Comparison of ENCODE assay signal across 13 cellular contexts in genomic region chr9:113946496-113947115, GRCh38.
A peak's percentile ranks its signal among the peaks of the same experiment; 100 is the strongest.
DNase-seq lines count a peak whose midpoint lies in the region; ATAC-seq and TF ChIP-seq lines count a peak whose summit lies in the region.
"Had no signal": no experiment of that assay in that cellular context is flagged by ENCODE, and none has a peak within 500 bp of the region (broad histone marks: within the 10 kb centered on the region; RNA-seq: fewer than 3 reads in every experiment).

No MANE protein-coding gene starts in this region.

- no peaks in the 10 kb centered on the region for H3K9me3 ChIP-seq in lung (ENCODE audit: control insufficient read depth in 2 of 2, insufficient read depth in 1 of 2, low read length in 1 of 2)
- H3K9me3 ChIP-seq: BLaER1, HAP-1 had no signal

- TF ChIP-seq CTCF in lung (IDR thresholded peaks at IDR 0.05; ENCODE audit: control extremely low read depth, extremely low read depth) (no peak), progenitor cell of endocrine pancreas (IDR thresholded peaks at IDR 0.05; ENCODE audit: unreplicated experiment) (no peak)

- H3K36me3 ChIP-seq in lung (ENCODE audit: control insufficient read depth in 2 of 2, insufficient read depth in 2 of 2, low read length in 2 of 2) = no peaks in the 10 kb centered on the region
- H3K36me3 ChIP-seq: HAP-1 had no signal

- no peak for ATAC-seq in lung (ENCODE audit: insufficient read depth, low FRiP score)
- ATAC-seq in GM19328 (IDR thresholded peaks at IDR 0.05; ENCODE audit: unreplicated experiment) = no peak
- ATAC-seq in left colon = no peak

- peak overlapping the region; percentile 84 for H3K27ac Mint-ChIP-seq in progenitor cell of endocrine pancreas
- H3K27ac Mint-ChIP-seq: IgD-negative memory B cell had no signal

- H3K4me3 ChIP-seq in lung = no peak overlapping the region
- H3K4me3 ChIP-seq: BLaER1, HAP-1 had no signal

- H3K27me3 Mint-ChIP-seq in progenitor cell of endocrine pancreas = no peaks in the 10 kb centered on the region

- WGBS in lung, 2 donors = 95 to 96% methylated on average over 11 of the region's 11 CpGs

- intact Hi-C loops in left colon (cut with DNase I, micrococcal nuclease) = no loop called here

- H3K4me3 Mint-ChIP-seq in progenitor cell of endocrine pancreas (ENCODE audit: low read depth) = no peak overlapping the region
- H3K4me3 Mint-ChIP-seq: CD8-positive, alpha-beta memory T cell; IgD-negative memory B cell had no signal

- H3K4me1 ChIP-seq in lung (ENCODE audit: control insufficient read depth in 2 of 2, insufficient read depth in 2 of 2, low read length in 2 of 2) = peaks cover 0 to 7% of the 10 kb centered on the region in 2 donors
- H3K4me1 ChIP-seq: BLaER1 had no signal

- H3K4me1 Mint-ChIP-seq in progenitor cell of endocrine pancreas (ENCODE audit: low read depth) = peaks cover under 1% of the 10 kb centered on the region
- H3K4me1 Mint-ChIP-seq: CD8-positive, alpha-beta memory T cell; IgD-negative memory B cell had no signal

- no peaks in the 10 kb centered on the region for H3K9me3 Mint-ChIP-seq in progenitor cell of endocrine pancreas (ENCODE audit: low read depth)
- H3K9me3 Mint-ChIP-seq: CD8-positive, alpha-beta memory T cell; IgD-negative memory B cell had no signal

- H3K27ac ChIP-seq in lung (ENCODE audit: low read depth in 1 of 2, low read length in 1 of 2) = no peak overlapping the region
- H3K27ac ChIP-seq: BLaER1 had no signal

- H3K27me3 ChIP-seq in lung (ENCODE audit: control insufficient read depth, insufficient read depth) = no peaks in the 10 kb centered on the region
- H3K27me3 ChIP-seq: BLaER1 had no signal

- peaks cover 9% of the 10 kb centered on the region for H3K36me3 Mint-ChIP-seq in progenitor cell of endocrine pancreas (ENCODE audit: insufficient read depth)
- H3K36me3 Mint-ChIP-seq: CD8-positive, alpha-beta memory T cell had no signal

- DNase-seq in SK-N-DZ (ENCODE audit: low spot score) = peak; percentile 11
- peak; percentile 15 for DNase-seq in ecto neural progenitor cell (ENCODE audit: low spot score)
- peak; percentile 23 for DNase-seq in lung (ENCODE audit: low spot score)
- no peak for DNase-seq in progenitor cell of endocrine pancreas (ENCODE audit: low spot score, unreplicated experiment)
- no peak for DNase-seq in amygdala (lab: John Stamatoyannopoulos, UW)
- no peak for DNase-seq in left colon
- DNase-seq: 8988T; AML-193; CD8-positive, alpha-beta memory T cell had no signal

Comparison
In these comparisons a context has a peak if more than half of its experiments do, and no peak if none do; other contexts are left out.
1. DNase-seq: peak in SK-N-DZ (single experiment), ecto neural progenitor cell (single experiment) and lung (single experiment); none in progenitor cell of endocrine pancreas (single experiment), amygdala (0 of 56) and left colon (0 of 2).